In the genomic region with DNA sequence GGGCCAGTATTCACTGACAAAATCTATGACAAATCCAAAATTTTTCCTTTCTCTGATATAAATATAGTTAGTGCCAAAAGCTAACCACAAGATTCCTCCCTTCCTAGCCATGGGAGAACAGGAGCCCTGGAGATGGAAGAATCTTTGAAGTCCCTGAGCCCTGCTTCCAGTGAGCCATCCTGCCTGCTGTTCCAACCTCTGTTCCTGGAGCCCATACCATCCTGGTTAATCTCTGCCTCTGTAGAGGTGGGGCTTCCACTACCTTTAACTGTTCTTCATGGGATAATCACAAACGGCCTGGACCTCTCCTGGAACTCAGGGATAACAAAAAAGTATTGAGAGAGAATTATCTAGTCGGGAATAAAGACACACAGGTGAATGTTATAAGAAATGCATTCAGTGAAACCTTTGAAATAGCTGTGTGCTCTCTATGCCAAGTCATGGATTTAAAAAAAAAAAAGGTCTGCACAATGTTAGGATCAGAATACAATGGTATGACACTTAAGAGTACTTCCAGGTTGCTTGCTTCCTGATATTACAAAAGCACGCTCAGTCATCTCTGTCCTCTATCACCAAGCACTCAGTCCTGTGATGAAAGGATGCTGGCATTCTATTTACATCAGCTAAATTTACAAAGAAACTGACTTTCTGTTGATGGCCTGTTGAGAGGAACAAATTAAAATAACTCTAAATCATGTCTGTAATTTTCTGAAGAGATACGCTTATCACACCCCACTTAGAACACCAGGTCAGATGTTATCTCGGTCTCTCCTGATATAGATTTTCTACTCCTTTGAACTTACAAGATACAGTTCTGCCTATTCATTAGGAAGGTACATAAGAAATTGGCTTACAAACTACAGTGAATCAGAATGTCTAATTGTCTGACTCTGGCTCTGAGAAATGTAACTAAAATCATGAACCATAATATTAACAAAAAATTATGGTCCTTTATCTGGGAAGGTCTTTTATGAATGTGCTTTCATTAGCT, we compare ENCODE assay signal across 31 cellular contexts.
DNase-seq lines count a peak whose midpoint lies in the region; ATAC-seq and TF ChIP-seq lines count a peak whose summit lies in the region.
"Had no signal": no experiment of that assay in that cellular context is flagged by ENCODE, and none has a peak within 500 bp of the region (broad histone marks: within the 10 kb centered on the region; RNA-seq: fewer than 3 reads in every experiment).

No MANE protein-coding gene starts in this region.

- H4K20me1 ChIP-seq in SK-N-SH (ENCODE audit: insufficient read depth) = no peaks in the 10 kb centered on the region

- CTCF ChIA-PET in SK-N-SH (lab: Yijun Ruan, JAX) = interaction anchor here (1.0 kb wide), 1 partner anchor 367 kb away, joined by 3 read pairs; no protein-coding TSS in a partner anchor

- DNase-seq in AG08395 (ENCODE audit: low spot score) (peak; percentile 20), EL (peak; percentile 20), SK-N-SH (no peak), heart left ventricle (no peak), NCI-H345 treated with DMSO at 0.1 percent for 48 hours (lab: John Stamatoyannopoulos, UW; ENCODE audit: unreplicated experiment) (no peak)
- DNase-seq in NK-92 treated with Interleukin-12 subunit alpha and Interleukin-12 subunit beta, amount 100 ng/mL, for 24 hours (lab: John Stamatoyannopoulos, UW) = no peak
- DNase-seq: ACHN; activated CD4-positive, alpha-beta T cell treated with anti-CD3 and anti-CD28 coated beads for 36 hours; activated CD8-positive, alpha-beta memory T cell treated with anti-CD3 and anti-CD28 coated beads for 24 hours; activated T-cell treated with anti-CD3 and anti-CD28 coated beads for 4 hours; anterior cingulate cortex; Caco-2; central memory CD4-positive, alpha-beta T cell; DMS79; erythroblast; foreskin melanocyte; NCI-H1092; NCI-H1694; NCI-H2171 treated with DMSO at 0.1 percent for 48 hours; NCI-H510A treated with DMSO at 0.1 percent for 48 hours; PC-3; psoas muscle; SHP77; sigmoid colon; stimulated activated CD4-positive, alpha-beta T cell treated with anti-CD3 and anti-CD28 coated beads, Interleukin-12 subunit alpha, Interleukin-12 subunit beta, amount 100 ng/mL, for 4 hours; stimulated activated CD4-positive, alpha-beta T cell treated with anti-CD3 and anti-CD28 coated beads, Interleukin-4, amount 100 ng/mL, for 1 hour; stomach; tibial artery had no signal

- no peak for TF ChIP-seq RAD21 in SK-N-SH (IDR thresholded peaks at IDR 0.05; ENCODE audit: low read length)

- POLR2A ChIA-PET in SK-N-SH (lab: Yijun Ruan, JAX) = no interaction called here

- no peak for TF ChIP-seq EP300 in SK-N-SH (IDR thresholded peaks at IDR 0.05; ENCODE audit: borderline replicate concordance in 1 of 2, low read depth in 1 of 2, low read length in 1 of 2)

- no peak for TF ChIP-seq POLR2A in heart left ventricle (IDR thresholded peaks at IDR 0.05)

- H3K27ac ChIP-seq in SK-N-SH (ENCODE audit: low read depth in 2 of 2, low read length in 1 of 2) (no peak overlapping the region), heart left ventricle (peak overlapping the region in 1 of 12 donors; percentile 19)
- H3K27ac ChIP-seq: C4-2B, psoas muscle, sigmoid colon, stomach, tibial artery had no signal

- intact Hi-C loops in heart left ventricle (cut with DNase I) = loop anchor here in 1 of 10 donors (10.0 kb wide), 1 partner anchor 236 kb away; the partner anchor contains the start of gene SUCLG2

- H3K9me3 ChIP-seq in SK-N-SH = 0 out of 2 replicates have a peak, but pooled peaks cover 12% of the 10 kb centered on the region
- peaks cover 0 to 18% (median 8%) of the 10 kb centered on the region in 12 donors for H3K9me3 ChIP-seq in heart left ventricle
- H3K9me3 ChIP-seq: psoas muscle had no signal

- H3K4me2 ChIP-seq in SK-N-SH = no peak overlapping the region

- H3K9me2 ChIP-seq in SK-N-SH = no peaks in the 10 kb centered on the region

- no peaks in the 10 kb centered on the region for H3K79me2 ChIP-seq in SK-N-SH (ENCODE audit: insufficient read depth)

- H3K36me3 ChIP-seq in SK-N-SH (replicated peaks in 1 of 2; ENCODE audit: control insufficient read depth in 1 of 2, insufficient read depth in 2 of 2, low read length in 1 of 2) = peaks cover 0 to 7% of the 10 kb centered on the region in 2 experiments
- H3K36me3 ChIP-seq in heart left ventricle = no peaks in the 10 kb centered on the region
- H3K36me3 ChIP-seq: sigmoid colon had no signal

- H3K27me3 ChIP-seq in SK-N-SH (ENCODE audit: insufficient read depth) = no peaks in the 10 kb centered on the region
- no peaks in the 10 kb centered on the region for H3K27me3 ChIP-seq in heart left ventricle
- H3K27me3 ChIP-seq: sigmoid colon, stomach, tibial artery had no signal

- no peak for TF ChIP-seq CTCF in SK-N-SH (IDR thresholded peaks at IDR 0.05)
- TF ChIP-seq CTCF in heart left ventricle (IDR thresholded peaks at IDR 0.05) = no peak

- no peak overlapping the region for H3K9ac ChIP-seq in SK-N-SH

- 81% methylated on average over 5 of the region's 5 CpGs for WGBS in SK-N-SH (ENCODE audit: low lambda C conversion rate)
- 45 to 58% (median 55%) methylated on average over 5 of the region's 5 CpGs for WGBS in heart left ventricle, 4 donors

- ATAC-seq in heart left ventricle (peak; percentile 94 to 98 (median 96)), HG02973 (IDR thresholded peaks at IDR 0.05; ENCODE audit: unreplicated experiment) (no peak)
- ATAC-seq: activated CD4-positive, alpha-beta T cell treated with anti-CD3 and anti-CD28 coated beads for 36 hours; PC-3 had no signal

- H3K4me3 ChIP-seq in SK-N-SH (ENCODE audit: low read depth in 2 of 2, low read length in 1 of 2) = no peak overlapping the region
- no peak overlapping the region for H3K4me3 ChIP-seq in heart left ventricle
- H3K4me3 ChIP-seq: lung, psoas muscle, sigmoid colon, stomach, tibial artery had no signal

- H2AFZ ChIP-seq in SK-N-SH (ENCODE audit: low read depth) = no peak overlapping the region

- H3K4me1 ChIP-seq in SK-N-SH (ENCODE audit: control insufficient read depth in 1 of 2, insufficient read depth in 2 of 2, low read depth in 1 of 2, low read length in 1 of 2) (peaks cover 0 to 2% of the 10 kb centered on the region in 2 experiments; a peak in 1 of 4 replicates), heart left ventricle (peaks cover 0 to 8% (median 1%) of the 10 kb centered on the region in 12 donors)
- H3K4me1 ChIP-seq: Caco-2, psoas muscle, tibial artery had no signal

- peaks cover 16% of the 10 kb centered on the region for H3F3A ChIP-seq in SK-N-SH (replicated peaks; ENCODE audit: insufficient read depth)

TF ChIP-seq in SK-N-SH, 30 proteins besides CTCF, POLR2A, EP300 and RAD21:
- no peak for TF ChIP-seq YY1 (IDR thresholded peaks at IDR 0.05; ENCODE audit: low read depth)
- TF ChIP-seq SIN3A (IDR thresholded peaks at IDR 0.05; ENCODE audit: borderline replicate concordance, low read depth, low read length) = no peak
- no peak for TF ChIP-seq GABPA (IDR thresholded peaks at IDR 0.05; ENCODE audit: low read depth)
- TF ChIP-seq TCF12 (IDR thresholded peaks at IDR 0.05) = peak; percentile 15; the same call in 1 of the 2 replicates

Comparison
In these comparisons a context has a peak if more than half of its experiments do, and no peak if none do; other contexts are left out.
1. DNase-seq: peak in AG08395 (single experiment) and EL (single experiment); none in SK-N-SH (single experiment), heart left ventricle (0 of 5), NCI-H345 treated with DMSO at 0.1 percent for 48 hours (single experiment) and NK-92 treated with Interleukin-12 subunit alpha and Interleukin-12 subunit beta, amount 100 ng/mL, for 24 hours (single experiment).